ENCODE assay signal across 16 cellular contexts in the genomic region with DNA sequence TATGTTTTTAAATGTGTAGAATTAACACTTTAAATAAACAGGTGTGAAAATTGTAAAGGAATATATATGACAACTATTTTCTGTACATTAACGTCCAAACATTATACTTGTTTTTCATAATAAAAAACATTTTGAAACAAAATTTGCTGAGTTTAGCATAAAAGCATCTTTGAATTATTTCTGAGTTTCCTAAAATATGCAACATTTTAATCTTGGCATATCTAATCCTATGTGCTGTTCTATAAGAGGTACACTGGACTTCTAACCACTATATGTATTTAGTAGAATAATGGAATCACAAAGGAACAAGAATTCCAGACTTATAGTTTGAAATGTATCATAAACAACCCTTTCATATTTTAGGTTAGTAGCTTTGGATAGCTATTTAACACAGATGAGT. TPM values are rescaled to one million over a fixed set of nuclear protein-coding genes. Genes with fewer than 3 reads are reported as not detected.
DNase-seq lines count a peak whose midpoint lies in the region; ATAC-seq, FAIRE-seq and TF ChIP-seq lines count a peak whose summit lies in the region.
"Had no signal": no experiment of that assay in that cellular context is flagged by ENCODE, and none has a peak within 500 bp of the region (broad histone marks: within the 10 kb centered on the region; RNA-seq: fewer than 3 reads in every experiment).

No MANE protein-coding gene starts in this region.

- no peaks in the 10 kb centered on the region for H3K27me3 ChIP-seq in prostate gland (replicated peaks; ENCODE audit: insufficient read depth)

- H3K9me3 ChIP-seq in kidney (ENCODE audit: control insufficient read depth in 1 of 2, low read length in 2 of 2) (no peaks in the 10 kb centered on the region), prostate gland (no peaks in the 10 kb centered on the region)
- H3K9me3 ChIP-seq: Caco-2, HAP-1 had no signal

- no peak for DNase-seq in D721Med (ENCODE audit: insufficient read length, low spot score)
- no peak for DNase-seq in GM19239 (ENCODE audit: insufficient read length, low spot score)
- no peak for DNase-seq in kidney
- no peak for DNase-seq in prostate gland (ENCODE audit: low spot score)
- no peak for DNase-seq in inferior parietal cortex (ENCODE audit: extremely low spot score)
- DNase-seq: AML-193; Caco-2; CD4-positive, alpha-beta T cell; DMS153; DMS79; GF-D8 had no signal

- TF ChIP-seq POLR2A in prostate gland (IDR thresholded peaks at IDR 0.05), result no peak

- TF ChIP-seq CTCF in D721Med (IDR thresholded peaks at IDR 0.05; ENCODE audit: insufficient read depth, missing control alignments) (no peak), kidney (IDR thresholded peaks at IDR 0.05; ENCODE audit: borderline replicate concordance, extremely low read depth, insufficient read depth) (no peak), prostate gland (IDR thresholded peaks at IDR 0.05) (no peak)

- H3K9ac ChIP-seq in kidney (ENCODE audit: low read length in 2 of 2), result no peak overlapping the region

- ATAC-seq in GM21717 (IDR thresholded peaks at IDR 0.05; ENCODE audit: unreplicated experiment), result no peak
- ATAC-seq in GM18870 (IDR thresholded peaks at IDR 0.05; ENCODE audit: unreplicated experiment), result no peak

- intact Hi-C loops in kidney (cut with DNase I) (no loop called here), prostate gland (cut with DNase I) (no loop called here)

- FAIRE-seq in D721Med (lab: Jason Lieb, UNC), result peak; percentile 56
- peak; percentile 71 for FAIRE-seq in GM19239 (lab: Jason Lieb, UNC)
- FAIRE-seq in TTC549 (lab: Jason Lieb, UNC), result peak; percentile 58
- FAIRE-seq in kidney (lab: Jason Lieb, UNC), result peak; percentile 25

- 95% methylated on average over 1 of the region's 1 CpG for whole genome bisulfite sequencing in prostate gland

- no peaks in the 10 kb centered on the region for H3K4me1 ChIP-seq in kidney (ENCODE audit: control insufficient read depth in 1 of 2, insufficient read depth in 1 of 2, low read depth in 1 of 2, low read length in 2 of 2)
- no peaks in the 10 kb centered on the region for H3K4me1 ChIP-seq in prostate gland (replicated peaks)
- H3K4me1 ChIP-seq: HAP-1 had no signal

- no peak overlapping the region for H3K4me3 ChIP-seq in kidney (ENCODE audit: low read length in 2 of 2)
- H3K4me3 ChIP-seq in prostate gland, result no peak overlapping the region
- H3K4me3 ChIP-seq: HAP-1 had no signal

- H3K27ac ChIP-seq in kidney (ENCODE audit: low read depth in 2 of 2, low read length in 2 of 2) (no peak overlapping the region), prostate gland (no peak overlapping the region)
- H3K27ac ChIP-seq: C4-2B had no signal

- H3K36me3 ChIP-seq in kidney (ENCODE audit: control insufficient read depth in 1 of 2, insufficient read depth in 2 of 2, low read length in 2 of 2), result no peaks in the 10 kb centered on the region
- no peaks in the 10 kb centered on the region for H3K36me3 ChIP-seq in prostate gland
- H3K36me3 ChIP-seq: HAP-1 had no signal

RNA-seq across cellular contexts. Expression of a gene that starts 16.6 kb away (rescaled TPM):
- total RNA-seq in kidney (66.8 TPM), prostate gland (10 to 100 TPM; 61.8 to 80.1 TPM)
- polyA plus RNA-seq in kidney (ENCODE audit: insufficient read depth, low read depth, low replicate concordance), result 18.5 TPM
